Comparison of ENCODE assay signal across 1 cellular context in the genomic region with DNA sequence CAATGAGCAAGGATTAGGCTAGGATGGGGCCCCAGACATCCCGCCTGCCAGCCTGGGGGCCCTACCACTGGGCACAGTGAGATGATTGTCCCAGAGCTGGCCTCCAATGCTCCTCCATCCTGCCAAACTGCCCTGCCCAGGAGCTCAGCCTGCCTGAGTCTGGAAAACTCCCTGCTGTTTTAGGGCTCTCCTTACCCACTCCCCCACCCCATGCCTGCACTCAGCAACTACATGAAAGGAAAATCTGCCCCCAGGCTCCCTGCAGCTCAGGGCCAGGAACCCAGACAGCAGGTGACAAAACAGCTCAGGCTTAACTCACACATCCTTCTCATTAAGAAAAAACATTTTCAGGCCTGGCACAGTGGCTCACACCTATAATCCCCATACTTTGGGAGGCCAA.
TF ChIP-seq lines count a peak whose summit lies in the region.

No MANE protein-coding gene starts in this region.

TF ChIP-seq in IMR-90, 13 proteins besides CTCF, POLR2A, EP300 and RAD21 (continued from another document):
- TF ChIP-seq NFE2L2 (IDR thresholded peaks at IDR 0.05; ENCODE audit: low read depth, low read length): no peak
- no peak for TF ChIP-seq MAZ (IDR thresholded peaks at IDR 0.05; ENCODE audit: borderline replicate concordance, low read depth, low read length)
- no peak for TF ChIP-seq SMC3 (IDR thresholded peaks at IDR 0.05; ENCODE audit: low read depth, low read length)
- TF ChIP-seq MAFK (IDR thresholded peaks at IDR 0.05; ENCODE audit: low read depth, low read length): no peak
